ENCODE assay signal across 2 cellular contexts in the genomic region with DNA sequence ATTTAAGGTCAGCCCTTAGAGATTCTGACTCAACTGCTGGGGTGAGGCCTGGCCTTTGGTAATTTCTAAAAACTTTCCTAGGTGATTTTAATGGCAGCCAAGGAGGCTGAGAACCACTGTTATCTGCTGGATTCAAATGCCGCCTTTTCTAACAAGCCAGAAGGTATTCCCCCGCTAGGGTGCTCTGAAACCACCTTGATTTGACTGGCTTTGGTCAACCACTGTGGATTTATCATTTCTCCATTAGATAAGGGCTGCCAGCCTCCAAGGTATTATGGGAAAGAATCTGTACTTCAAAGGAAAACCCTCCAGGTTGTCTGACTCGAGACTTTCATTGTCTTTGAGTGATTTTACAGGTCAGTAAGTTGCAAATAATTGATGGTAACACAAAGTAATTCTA.
TF ChIP-seq lines count a peak whose summit lies in the region.

No MANE protein-coding gene starts in this region.

TF ChIP-seq in HepG2, 621 proteins besides CTCF, POLR2A, EP300 and RAD21:
- TF ChIP-seq, protein P1, sequence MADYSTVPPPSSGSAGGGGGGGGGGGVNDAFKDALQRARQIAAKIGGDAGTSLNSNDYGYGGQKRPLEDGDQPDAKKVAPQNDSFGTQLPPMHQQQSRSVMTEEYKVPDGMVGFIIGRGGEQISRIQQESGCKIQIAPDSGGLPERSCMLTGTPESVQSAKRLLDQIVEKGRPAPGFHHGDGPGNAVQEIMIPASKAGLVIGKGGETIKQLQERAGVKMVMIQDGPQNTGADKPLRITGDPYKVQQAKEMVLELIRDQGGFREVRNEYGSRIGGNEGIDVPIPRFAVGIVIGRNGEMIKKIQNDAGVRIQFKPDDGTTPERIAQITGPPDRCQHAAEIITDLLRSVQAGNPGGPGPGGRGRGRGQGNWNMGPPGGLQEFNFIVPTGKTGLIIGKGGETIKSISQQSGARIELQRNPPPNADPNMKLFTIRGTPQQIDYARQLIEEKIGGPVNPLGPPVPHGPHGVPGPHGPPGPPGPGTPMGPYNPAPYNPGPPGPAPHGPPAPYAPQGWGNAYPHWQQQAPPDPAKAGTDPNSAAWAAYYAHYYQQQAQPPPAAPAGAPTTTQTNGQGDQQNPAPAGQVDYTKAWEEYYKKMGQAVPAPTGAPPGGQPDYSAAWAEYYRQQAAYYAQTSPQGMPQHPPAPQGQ (CRISPR knock-in tag; IDR thresholded peaks at IDR 0.05; ENCODE audit: borderline replicate concordance) = no peak
- TF ChIP-seq, protein P2, sequence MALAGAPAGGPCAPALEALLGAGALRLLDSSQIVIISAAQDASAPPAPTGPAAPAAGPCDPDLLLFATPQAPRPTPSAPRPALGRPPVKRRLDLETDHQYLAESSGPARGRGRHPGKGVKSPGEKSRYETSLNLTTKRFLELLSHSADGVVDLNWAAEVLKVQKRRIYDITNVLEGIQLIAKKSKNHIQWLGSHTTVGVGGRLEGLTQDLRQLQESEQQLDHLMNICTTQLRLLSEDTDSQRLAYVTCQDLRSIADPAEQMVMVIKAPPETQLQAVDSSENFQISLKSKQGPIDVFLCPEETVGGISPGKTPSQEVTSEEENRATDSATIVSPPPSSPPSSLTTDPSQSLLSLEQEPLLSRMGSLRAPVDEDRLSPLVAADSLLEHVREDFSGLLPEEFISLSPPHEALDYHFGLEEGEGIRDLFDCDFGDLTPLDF (CRISPR knock-in tag; IDR thresholded peaks at IDR 0.05) = no peak
- no peak for TF ChIP-seq ZNF143 (CRISPR knock-in tag; IDR thresholded peaks at IDR 0.05)
- no peak for TF ChIP-seq ZNF674 (CRISPR knock-in tag; IDR thresholded peaks at IDR 0.05; ENCODE audit: low read depth)
- no peak for TF ChIP-seq ZNF549 (CRISPR knock-in tag; IDR thresholded peaks at IDR 0.05)
- no peak for TF ChIP-seq HDAC6 (IDR thresholded peaks at IDR 0.05; ENCODE audit: low read depth, low read length)
- no peak for TF ChIP-seq ZNF510 (CRISPR knock-in tag; IDR thresholded peaks at IDR 0.05; ENCODE audit: low read depth)
- TF ChIP-seq ZNF224 (CRISPR knock-in tag; IDR thresholded peaks at IDR 0.05) = no peak
- no peak for TF ChIP-seq ZNF446 (CRISPR knock-in tag; IDR thresholded peaks at IDR 0.05)
- TF ChIP-seq, protein P3, sequence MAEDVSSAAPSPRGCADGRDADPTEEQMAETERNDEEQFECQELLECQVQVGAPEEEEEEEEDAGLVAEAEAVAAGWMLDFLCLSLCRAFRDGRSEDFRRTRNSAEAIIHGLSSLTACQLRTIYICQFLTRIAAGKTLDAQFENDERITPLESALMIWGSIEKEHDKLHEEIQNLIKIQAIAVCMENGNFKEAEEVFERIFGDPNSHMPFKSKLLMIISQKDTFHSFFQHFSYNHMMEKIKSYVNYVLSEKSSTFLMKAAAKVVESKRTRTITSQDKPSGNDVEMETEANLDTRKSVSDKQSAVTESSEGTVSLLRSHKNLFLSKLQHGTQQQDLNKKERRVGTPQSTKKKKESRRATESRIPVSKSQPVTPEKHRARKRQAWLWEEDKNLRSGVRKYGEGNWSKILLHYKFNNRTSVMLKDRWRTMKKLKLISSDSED (CRISPR knock-in tag; IDR thresholded peaks at IDR 0.05) = no peak
- no peak for TF ChIP-seq SNRNP70 (IDR thresholded peaks at IDR 0.05; ENCODE audit: low read depth, low read length)

TF ChIP-seq in SK-N-SH, 30 proteins besides CTCF, POLR2A, EP300 and RAD21:
- no peak for TF ChIP-seq RFX5 (IDR thresholded peaks at IDR 0.05; ENCODE audit: low read length)
- TF ChIP-seq, protein P4, sequence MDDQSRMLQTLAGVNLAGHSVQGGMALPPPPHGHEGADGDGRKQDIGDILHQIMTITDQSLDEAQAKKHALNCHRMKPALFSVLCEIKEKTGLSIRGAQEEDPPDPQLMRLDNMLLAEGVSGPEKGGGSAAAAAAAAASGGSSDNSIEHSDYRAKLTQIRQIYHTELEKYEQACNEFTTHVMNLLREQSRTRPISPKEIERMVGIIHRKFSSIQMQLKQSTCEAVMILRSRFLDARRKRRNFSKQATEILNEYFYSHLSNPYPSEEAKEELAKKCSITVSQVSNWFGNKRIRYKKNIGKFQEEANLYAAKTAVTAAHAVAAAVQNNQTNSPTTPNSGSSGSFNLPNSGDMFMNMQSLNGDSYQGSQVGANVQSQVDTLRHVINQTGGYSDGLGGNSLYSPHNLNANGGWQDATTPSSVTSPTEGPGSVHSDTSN (IDR thresholded peaks at IDR 0.05) = no peak
- no peak for TF ChIP-seq FOXM1 (IDR thresholded peaks at IDR 0.05; ENCODE audit: low read depth)
